Comparison of ENCODE assay signal across 8 cellular contexts in the genomic region with DNA sequence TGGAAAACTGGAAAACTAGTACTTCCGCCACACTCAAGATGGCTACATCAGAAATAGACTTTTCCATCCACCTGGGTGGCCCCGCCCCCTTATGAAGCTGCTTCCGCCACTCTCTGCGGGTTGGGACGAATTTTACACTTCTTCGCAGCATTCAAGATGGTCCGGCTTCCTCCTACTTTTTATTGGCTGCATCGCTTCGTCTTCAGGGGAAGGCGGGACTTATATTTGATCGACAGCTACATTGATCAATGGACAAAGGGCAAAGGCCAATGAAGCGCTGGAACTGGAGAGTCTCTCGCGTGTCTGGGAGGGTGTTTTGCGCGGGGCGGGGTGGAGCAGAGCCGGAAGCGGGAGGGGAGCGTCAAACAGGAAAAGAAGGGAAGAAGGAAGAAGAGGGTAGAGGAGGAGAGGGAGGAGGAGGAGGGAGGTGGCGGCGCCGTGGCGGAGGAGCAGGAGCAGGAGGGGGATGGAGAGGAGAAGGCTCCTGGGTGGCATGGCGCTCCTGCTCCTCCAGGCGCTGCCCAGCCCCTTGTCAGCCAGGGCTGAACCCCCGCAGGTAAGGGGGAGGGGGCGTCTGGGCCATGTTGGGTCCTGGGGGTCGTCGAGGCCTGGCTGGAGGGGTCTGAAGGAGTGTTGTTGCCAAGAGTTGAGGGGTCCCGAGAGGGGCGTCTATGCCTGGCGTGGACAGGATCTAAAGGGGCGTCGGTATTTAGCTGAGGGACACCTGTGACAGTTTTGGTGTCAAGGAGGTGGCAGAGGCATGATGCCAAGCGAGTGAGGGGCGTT. TPM values are rescaled to one million over a fixed set of nuclear protein-coding genes. Genes with fewer than 3 reads are reported as not detected.
A peak's percentile ranks its signal among the peaks of the same experiment; 100 is the strongest.
DNase-seq lines count a peak whose midpoint lies in the region; ATAC-seq and TF ChIP-seq lines count a peak whose summit lies in the region.

A gene (plus strand): TSS at position 361 of the 786 bp plus-strand sequence. CDS start 106 bp downstream, at position 467.

- peak within 1 kb of the TSS; percentile 31 for H3K27ac Mint-ChIP-seq in nephron progenitor cell
- peak within 1 kb of the TSS; percentile 94 to 98 for H3K27ac Mint-ChIP-seq in stimulated activated naive CD8-positive, alpha-beta T cell treated with anti-CD3 and anti-CD28 coated beads, Interleukin-15, amount 100 ng/mL, for 72 hours

- H3K4me3 ChIP-seq in HAP-1 (peak within 1 kb of the TSS; percentile 74), MM.1S (ENCODE audit: low read length) (peak within 1 kb of the TSS; percentile 95)

- peaks cover 2% of the 10 kb centered on the region for H3K27me3 Mint-ChIP-seq in nephron progenitor cell (ENCODE audit: low read depth, poor library complexity)
- H3K27me3 Mint-ChIP-seq in stimulated activated naive CD8-positive, alpha-beta T cell treated with anti-CD3 and anti-CD28 coated beads, Interleukin-15, amount 100 ng/mL, for 72 hours, result no peaks in the 10 kb centered on the region

- in situ Hi-C loops in G401 (cut with HindIII; ENCODE audit: low sequenced_read_pairs), result loop anchor here (5.0 kb wide), 1 partner anchor 89 kb away; no protein-coding TSS in a partner anchor
- in situ Hi-C loops in HAP-1 (cut with MboI; ENCODE audit: low sequenced_read_pairs), result no loop called here

- TF ChIP-seq CTCF in MM.1S (IDR thresholded peaks at IDR 0.05; ENCODE audit: low read length) (no peak), nephron progenitor cell (IDR thresholded peaks at IDR 0.05) (no peak)

- H2AFZ ChIP-seq in MM.1S (ENCODE audit: low read length), result peak within 1 kb of the TSS; percentile 41; the same call in 1 of the 2 replicates

- no peaks in the 10 kb centered on the region for H3K9me2 ChIP-seq in MM.1S (replicated peaks; ENCODE audit: insufficient read depth, low read length)

- ATAC-seq in stimulated activated naive CD8-positive, alpha-beta T cell treated with anti-CD3 and anti-CD28 coated beads, Interleukin-15, amount 100 ng/mL, for 72 hours, result peak; percentile 98

- no peaks in the 10 kb centered on the region for H3K9me3 ChIP-seq in HAP-1
- no peaks in the 10 kb centered on the region for H3K9me3 ChIP-seq in MM.1S (replicated peaks; ENCODE audit: insufficient read depth, low read length)

- H4K20me1 ChIP-seq in MM.1S (ENCODE audit: insufficient read depth, low read length), result no peaks in the 10 kb centered on the region

- H3K4me1 Mint-ChIP-seq in nephron progenitor cell, result peaks cover 49% of the 10 kb centered on the region
- H3K4me1 Mint-ChIP-seq in stimulated activated naive CD8-positive, alpha-beta T cell treated with anti-CD3 and anti-CD28 coated beads, Interleukin-15, amount 100 ng/mL, for 72 hours, result peaks cover 50% of the 10 kb centered on the region

- H3K9ac ChIP-seq in MM.1S (ENCODE audit: low read length), result peak within 1 kb of the TSS; percentile 87

- H3K4me2 ChIP-seq in MM.1S (ENCODE audit: low read depth, low read length), result peak within 1 kb of the TSS; percentile 93

- H3K27ac ChIP-seq in MM.1S (ENCODE audit: low read length), result peak within 1 kb of the TSS; percentile 21; the same call in 1 of the 2 replicates

- H3K27me3 ChIP-seq in HAP-1 (ENCODE audit: low read depth) (no peaks in the 10 kb centered on the region; the same call in 1 of the 2 replicates), MM.1S (replicated peaks; ENCODE audit: insufficient read depth, low read length) (no peaks in the 10 kb centered on the region)

- DNase-seq in G401 (ENCODE audit: low spot score) (peak; percentile 100), HAP-1 (ENCODE audit: low spot score in 2 of 2) (peak; percentile 97 to 98), MM.1S (peak; percentile 99), SIG-M5 (lab: John Stamatoyannopoulos, UW) (peak; percentile 94), activated gamma-delta T cell (lab: John Stamatoyannopoulos, UW) (peak; percentile 67), fibroblast of the conjunctiva (ENCODE audit: low read depth) (peak; percentile 99), nephron progenitor cell (peak; percentile 91)
- DNase-seq in stimulated activated naive CD8-positive, alpha-beta T cell treated with anti-CD3 and anti-CD28 coated beads, Interleukin-15, amount 100 ng/mL, for 72 hours, result peak; percentile 91 to 97

- H3K4me3 Mint-ChIP-seq in nephron progenitor cell, result peak within 1 kb of the TSS; percentile 97
- H3K4me3 Mint-ChIP-seq in stimulated activated naive CD8-positive, alpha-beta T cell treated with anti-CD3 and anti-CD28 coated beads, Interleukin-15, amount 100 ng/mL, for 72 hours, result peak within 1 kb of the TSS; percentile 83 to 87

- no peaks in the 10 kb centered on the region for H3K9me3 Mint-ChIP-seq in nephron progenitor cell
- H3K9me3 Mint-ChIP-seq in stimulated activated naive CD8-positive, alpha-beta T cell treated with anti-CD3 and anti-CD28 coated beads, Interleukin-15, amount 100 ng/mL, for 72 hours, result peaks cover 7% of the 10 kb centered on the region in 2 donors

- H3K36me3 ChIP-seq in HAP-1 (replicated peaks) (no peaks in the 10 kb centered on the region; the same call in 1 of the 2 replicates), MM.1S (replicated peaks; ENCODE audit: insufficient read depth, low read length) (no peaks in the 10 kb centered on the region)

- H3K4me1 ChIP-seq in HAP-1 (peaks cover 12% of the 10 kb centered on the region), MM.1S (ENCODE audit: low read length) (peaks cover 8% of the 10 kb centered on the region; the same call in 1 of the 2 replicates)

- peaks cover 8% of the 10 kb centered on the region for H3K36me3 Mint-ChIP-seq in nephron progenitor cell (ENCODE audit: low read depth)

- no peaks in the 10 kb centered on the region for H3F3A ChIP-seq in MM.1S (ENCODE audit: insufficient read depth, low read length)

- H3K79me2 ChIP-seq in MM.1S (ENCODE audit: low read length), result peaks cover 47% of the 10 kb centered on the region

RNA-seq across cellular contexts. Expression of the gene that starts here (rescaled TPM):
- total RNA-seq in G401 (2014; rRNA removed; shearing (Covaris generic)), result 13.6 and 16.6 TPM in 2 replicates

Comparison
In these comparisons a context has a peak if more than half of its experiments do, and no peak if none do; other contexts are left out.
1. Peak in every context shown above with its lines: DNase-seq, ATAC-seq, H3K4me3 ChIP-seq and H3K27ac ChIP-seq.